In genomic region chr6:103124471-103124870, GRCh38 we compare ENCODE assay signal across 32 cellular contexts.
"Had no signal": no experiment of that assay in that cellular context is flagged by ENCODE, and none has a peak within 500 bp of the region (broad histone marks: within the 10 kb centered on the region; RNA-seq: fewer than 3 reads in every experiment).

No MANE protein-coding gene starts in this region.

- DNase-seq: activated effector memory CD4-positive, alpha-beta T cell treated with anti-CD3 and anti-CD28 coated beads, Interleukin-2, amount 50 U/mL, for 16 hours; activated effector memory CD4-positive, alpha-beta T cell treated with Interleukin-2 at 50 U/mL for 16 hours; activated gamma-delta T cell; activated gamma-delta T cell treated with Interleukin-2 at 50 U/mL for 16 hours; activated naive CD4-positive, alpha-beta T cell; activated naive CD4-positive, alpha-beta T cell treated with anti-CD3 and anti-CD28 coated beads for 36 hours; activated naive CD4-positive, alpha-beta T cell treated with anti-CD3 and anti-CD28 coated beads, Interleukin-2, amount 10 ng/mL, durations not matched to agents 7 days and 5 days; activated naive CD4-positive, alpha-beta T cell treated with anti-CD3 and anti-CD28 coated beads, Interleukin-2, amount 50 U/mL, for 16 hours; activated naive CD4-positive, alpha-beta T cell treated with Interleukin-2 at 50 U/mL for 16 hours; activated naive CD8-positive, alpha-beta T cell treated with anti-CD3 and anti-CD28 coated beads for 36 hours; activated naive CD8-positive, alpha-beta T cell treated with anti-CD3 and anti-CD28 coated beads, Interleukin-2, amount 10 ng/mL, durations not matched to agents 7 days and 5 days; activated naive CD8-positive, alpha-beta T cell treated with anti-CD3 and anti-CD28 coated beads, Interleukin-2, amount 50 U/mL, for 24 hours; activated T-cell treated with anti-CD3 and anti-CD28 coated beads, Interleukin-2, amount 50 U/mL, for 1 hour; activated T-cell treated with anti-CD3 and anti-CD28 coated beads, Interleukin-2, amount 50 U/mL, for 24 hours; activated T-cell treated with anti-CD3 and anti-CD28 coated beads, Interleukin-2, amount 50 U/mL, for 4 hours; activated T-cell treated with anti-CD3 and anti-CD28 coated beads, Interleukin-2, amount 50 U/mL, for 48 hours; activated T-cell treated with anti-CD3 and anti-CD28 coated beads, Interleukin-2, amount 50 U/mL, for 72 hours; adrenal gland; amniotic stem cell; amygdala; anterior cingulate cortex; aorta; body of pancreas; brain microvascular endothelial cell; caudate nucleus; central memory CD4-positive, alpha-beta T cell; cerebellar nuclear complex had no signal

- H3K9me3 ChIP-seq: adrenal gland, ascending aorta, body of pancreas, breast epithelium had no signal

- H3K36me3 ChIP-seq: adrenal gland, ascending aorta, brain microvascular endothelial cell, breast epithelium, cardiac muscle cell had no signal

- H3K4me1 ChIP-seq: adrenal gland, ascending aorta, body of pancreas, breast epithelium had no signal

- H3K27ac ChIP-seq: adrenal gland, ascending aorta, body of pancreas, brain microvascular endothelial cell, breast epithelium, cardiac muscle cell had no signal

- ATAC-seq: activated naive CD4-positive, alpha-beta T cell treated with anti-CD3 and anti-CD28 coated beads, Interleukin-2, amount 50 U/mL, for 72 hours; activated naive CD8-positive, alpha-beta T cell treated with anti-CD3 and anti-CD28 coated beads, Interleukin-2, amount 50 U/mL, for 24 hours; activated T-cell treated with anti-CD3 and anti-CD28 coated beads, Interleukin-2, amount 50 U/mL, for 4 hours; activated T-cell treated with anti-CD3 and anti-CD28 coated beads, Interleukin-2, amount 50 U/mL, for 72 hours; activated T-helper 17 cell treated with anti-CD3 and anti-CD28 coated beads, Interleukin-2, amount 50 U/mL, for 72 hours; body of pancreas had no signal

- H3K4me3 ChIP-seq: adrenal gland, ascending aorta, body of pancreas, breast epithelium, cardiac muscle cell had no signal

- H3K27me3 ChIP-seq: adrenal gland, ascending aorta, body of pancreas, brain microvascular endothelial cell, breast epithelium, cardiac muscle cell had no signal
